In the genomic region with DNA sequence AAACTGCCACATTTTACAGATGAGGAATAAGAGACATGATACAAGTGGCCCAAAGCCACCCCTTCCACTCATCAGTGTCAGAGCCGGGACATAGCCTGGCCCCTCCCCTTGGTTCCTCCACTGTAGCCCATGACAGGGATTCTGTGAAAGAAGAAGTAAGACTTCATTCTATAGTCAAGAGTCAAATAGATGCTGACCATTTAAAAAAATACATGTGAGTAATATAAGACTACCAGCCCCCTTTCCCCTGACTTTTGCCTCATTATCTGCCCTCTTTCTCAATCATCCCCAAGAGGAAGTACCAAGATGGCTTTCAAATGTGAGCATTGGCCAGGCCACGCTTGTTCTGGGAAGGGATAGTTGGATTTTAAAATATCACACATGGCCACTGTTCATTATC, we compare ENCODE assay signal across 18 cellular contexts. TPM values are rescaled to one million over a fixed set of nuclear protein-coding genes. Genes with fewer than 3 reads are reported as not detected.
DNase-seq lines count a peak whose midpoint lies in the region; ATAC-seq and TF ChIP-seq lines count a peak whose summit lies in the region.
"Had no signal": no experiment of that assay in that cellular context is flagged by ENCODE, and none has a peak within 500 bp of the region (broad histone marks: within the 10 kb centered on the region; RNA-seq: fewer than 3 reads in every experiment).

No MANE protein-coding gene starts in this region.

- H3K36me3 Mint-ChIP-seq in stimulated activated naive B cell treated with anti-CD40 and anti-IgM and Interleukin-4, amounts not matched to agents 10 μg/mL and 1 μg/mL and 100 μg/mL, for 72 hours: no peaks in the 10 kb centered on the region
- H3K36me3 Mint-ChIP-seq: activated naive CD4-positive, alpha-beta T cell treated with anti-CD3 and anti-CD28 coated beads, Interleukin-2, amount 50 U/mL, for 24 hours had no signal

- no peaks in the 10 kb centered on the region for H3K36me3 ChIP-seq in right atrium auricular region
- no peaks in the 10 kb centered on the region for H3K36me3 ChIP-seq in OCI-LY3 (replicated peaks; ENCODE audit: low read depth, low read length)
- no peaks in the 10 kb centered on the region for H3K36me3 ChIP-seq in SK-N-SH (replicated peaks in 1 of 2; ENCODE audit: control insufficient read depth in 1 of 2, insufficient read depth in 2 of 2, low read length in 1 of 2)
- no peaks in the 10 kb centered on the region for H3K36me3 ChIP-seq in PC-9 (ENCODE audit: low read depth)
- H3K36me3 ChIP-seq: ascending aorta, esophagus muscularis mucosa, gastrocnemius medialis had no signal

- no peak for TF ChIP-seq EP300 in SK-N-SH (IDR thresholded peaks at IDR 0.05; ENCODE audit: borderline replicate concordance in 1 of 2, low read depth in 1 of 2, low read length in 1 of 2)

- 81% methylated on average over 2 of the region's 2 CpGs for WGBS in SK-N-SH (ENCODE audit: low lambda C conversion rate)

- DNase-seq in Right ventricle myocardium inferior (ENCODE audit: missing footprints) (no peak), right atrium auricular region (ENCODE audit: low spot score) (no peak), left ventricle myocardium superior (no peak), SK-N-SH (no peak), SK-N-DZ (ENCODE audit: low spot score) (no peak), PC-9 (no peak)
- no peak for DNase-seq in stimulated activated naive B cell treated with anti-CD40 and anti-IgM and Interleukin-4, amounts not matched to agents 10 μg/mL and 1 μg/mL and 100 μg/mL, for 72 hours
- DNase-seq: cerebellar nuclear complex; effector CD4-positive, alpha-beta T cell; NCI-H1436 treated with DMSO at 0.1 percent for 48 hours; NCI-H69 had no signal

- POLR2A ChIA-PET in SK-N-SH (lab: Yijun Ruan, JAX): no interaction called here
- POLR2A ChIA-PET in PC-9 (lab: Charles Lee; ENCODE audit: unreplicated experiment): no interaction called here

- no peak overlapping the region for H3K9ac ChIP-seq in OCI-LY3 (ENCODE audit: low read length)
- H3K9ac ChIP-seq in SK-N-SH: no peak overlapping the region

- H3K4me1 ChIP-seq in right atrium auricular region (peaks cover 0 to 6% of the 10 kb centered on the region in 2 donors), OCI-LY3 (ENCODE audit: low read length) (peaks cover 42% of the 10 kb centered on the region), SK-N-SH (ENCODE audit: control insufficient read depth in 1 of 2, insufficient read depth in 2 of 2, low read depth in 1 of 2, low read length in 1 of 2) (no peaks in the 10 kb centered on the region), PC-9 (replicated peaks; ENCODE audit: insufficient read depth) (no peaks in the 10 kb centered on the region)
- H3K4me1 ChIP-seq: ascending aorta, gastrocnemius medialis had no signal

- intact Hi-C loops in Right ventricle myocardium inferior (cut with DNase I): no loop called here
- intact Hi-C loops in left ventricle myocardium superior (cut with micrococcal nuclease): no loop called here
- intact Hi-C loops in PC-9 (cut with micrococcal nuclease; ENCODE audit: unreplicated experiment): no loop called here

- H3K79me2 ChIP-seq in OCI-LY3 (ENCODE audit: low read length): no peaks in the 10 kb centered on the region
- H3K79me2 ChIP-seq in SK-N-SH (ENCODE audit: insufficient read depth): no peaks in the 10 kb centered on the region
- no peaks in the 10 kb centered on the region for H3K79me2 ChIP-seq in PC-9 (ENCODE audit: low read depth)

- no TSS peak for BruUV-seq in PC-9 (replicated peaks; lab: Mats Ljungman, UMichigan)

- H3K9me2 ChIP-seq in SK-N-SH: no peaks in the 10 kb centered on the region
- H3K9me2 ChIP-seq in PC-9 (ENCODE audit: insufficient read depth): no peaks in the 10 kb centered on the region

- peaks cover 24 to 53% of the 10 kb centered on the region in 2 donors for H3K4me1 Mint-ChIP-seq in stimulated activated naive B cell treated with anti-CD40 and anti-IgM and Interleukin-4, amounts not matched to agents 10 μg/mL and 1 μg/mL and 100 μg/mL, for 72 hours

- H2AFZ ChIP-seq in OCI-LY3 (ENCODE audit: low read depth, low read length) (no peak overlapping the region), SK-N-SH (ENCODE audit: low read depth) (no peak overlapping the region), PC-9 (no peak overlapping the region)

- H3K27me3 ChIP-seq in right atrium auricular region: no peaks in the 10 kb centered on the region
- no peaks in the 10 kb centered on the region for H3K27me3 ChIP-seq in OCI-LY3 (ENCODE audit: low read depth, low read length)
- H3K27me3 ChIP-seq in SK-N-SH (ENCODE audit: insufficient read depth): no peaks in the 10 kb centered on the region
- no peaks in the 10 kb centered on the region for H3K27me3 ChIP-seq in PC-9 (ENCODE audit: insufficient read depth, low read depth)
- H3K27me3 ChIP-seq: ascending aorta, esophagus muscularis mucosa, gastrocnemius medialis had no signal

- H3K27ac ChIP-seq in right atrium auricular region: no peak overlapping the region
- peak overlapping the region; percentile 41 for H3K27ac ChIP-seq in OCI-LY3 (ENCODE audit: low read length)
- no peak overlapping the region for H3K27ac ChIP-seq in SK-N-SH (ENCODE audit: low read depth in 2 of 2, low read length in 1 of 2)
- H3K27ac ChIP-seq in PC-9: no peak overlapping the region
- H3K27ac ChIP-seq: ascending aorta, esophagus muscularis mucosa, gastrocnemius medialis, SK-N-MC had no signal

- H3K4me3 ChIP-seq in right atrium auricular region: no peak overlapping the region
- H3K4me3 ChIP-seq in OCI-LY3 (ENCODE audit: low read length): no peak overlapping the region
- no peak overlapping the region for H3K4me3 ChIP-seq in SK-N-SH (ENCODE audit: low read depth in 2 of 2, low read length in 1 of 2)
- no peak overlapping the region for H3K4me3 ChIP-seq in PC-9
- H3K4me3 ChIP-seq: ascending aorta, esophagus muscularis mucosa, gastrocnemius medialis, SK-N-MC had no signal

- H3K9me3 Mint-ChIP-seq in stimulated activated naive B cell treated with anti-CD40 and anti-IgM and Interleukin-4, amounts not matched to agents 10 μg/mL and 1 μg/mL and 100 μg/mL, for 72 hours: no peaks in the 10 kb centered on the region
- H3K9me3 Mint-ChIP-seq: activated naive CD4-positive, alpha-beta T cell treated with anti-CD3 and anti-CD28 coated beads, Interleukin-2, amount 50 U/mL, for 24 hours; activated T-helper 1 cell treated with anti-CD3 and anti-CD28 coated beads, Interleukin-12 subunit alpha, Interleukin-12 subunit beta, Interleukin-2, Interleukin-4 antibody, amounts not matched to agents 30 ng/mL and 10 ng/mL and 1 ng/mL, durations not matched to agents 14 hours and 24 hours and 36 hours had no signal

- TF ChIP-seq CTCF in right atrium auricular region (IDR thresholded peaks at IDR 0.05): no peak
- no peak for TF ChIP-seq CTCF in OCI-LY3 (IDR thresholded peaks at IDR 0.05; ENCODE audit: low read depth, low read length)
- no peak for TF ChIP-seq CTCF in SK-N-SH (IDR thresholded peaks at IDR 0.05)
- no peak for TF ChIP-seq CTCF in PC-9 (conservative IDR thresholded peaks at IDR 0.05)

- no peak overlapping the region for H3K4me3 Mint-ChIP-seq in stimulated activated naive B cell treated with anti-CD40 and anti-IgM and Interleukin-4, amounts not matched to agents 10 μg/mL and 1 μg/mL and 100 μg/mL, for 72 hours
- H3K4me3 Mint-ChIP-seq: activated naive CD4-positive, alpha-beta T cell treated with anti-CD3 and anti-CD28 coated beads, Interleukin-2, amount 50 U/mL, for 24 hours; activated T-helper 1 cell treated with anti-CD3 and anti-CD28 coated beads, Interleukin-12 subunit alpha, Interleukin-12 subunit beta, Interleukin-2, Interleukin-4 antibody, amounts not matched to agents 30 ng/mL and 10 ng/mL and 1 ng/mL, durations not matched to agents 14 hours and 24 hours and 36 hours had no signal

- no peak overlapping the region for H3K27ac Mint-ChIP-seq in stimulated activated naive B cell treated with anti-CD40 and anti-IgM and Interleukin-4, amounts not matched to agents 10 μg/mL and 1 μg/mL and 100 μg/mL, for 72 hours
- H3K27ac Mint-ChIP-seq: activated T-helper 1 cell treated with anti-CD3 and anti-CD28 coated beads, Interleukin-12 subunit alpha, Interleukin-12 subunit beta, Interleukin-2, Interleukin-4 antibody, amounts not matched to agents 30 ng/mL and 10 ng/mL and 1 ng/mL, durations not matched to agents 14 hours and 24 hours and 36 hours had no signal

- H3K4me2 ChIP-seq in OCI-LY3 (ENCODE audit: low read length) (peak overlapping the region; percentile 41), SK-N-SH (no peak overlapping the region), PC-9 (no peak overlapping the region)

- H3K27me3 Mint-ChIP-seq in stimulated activated naive B cell treated with anti-CD40 and anti-IgM and Interleukin-4, amounts not matched to agents 10 μg/mL and 1 μg/mL and 100 μg/mL, for 72 hours: no peaks in the 10 kb centered on the region
- H3K27me3 Mint-ChIP-seq: activated naive CD4-positive, alpha-beta T cell treated with anti-CD3 and anti-CD28 coated beads, Interleukin-2, amount 50 U/mL, for 24 hours had no signal

- peak; percentile 70 for ATAC-seq in Right ventricle myocardium inferior
- ATAC-seq in left ventricle myocardium superior: peak; percentile 82
- peak; percentile 93 to 94 for ATAC-seq in stimulated activated naive B cell treated with anti-CD40 and anti-IgM and Interleukin-4, amounts not matched to agents 10 μg/mL and 1 μg/mL and 100 μg/mL, for 72 hours (replicated peaks)

- TF ChIP-seq RAD21 in SK-N-SH (IDR thresholded peaks at IDR 0.05; ENCODE audit: low read length): no peak

- H3K9me3 ChIP-seq in right atrium auricular region (no peaks in the 10 kb centered on the region), OCI-LY3 (ENCODE audit: insufficient read depth, low read length) (no peaks in the 10 kb centered on the region), SK-N-SH (no peaks in the 10 kb centered on the region), PC-9 (ENCODE audit: insufficient read depth, low read depth) (no peaks in the 10 kb centered on the region)
- H3K9me3 ChIP-seq: ascending aorta, esophagus muscularis mucosa, gastrocnemius medialis had no signal

- H4K20me1 ChIP-seq in OCI-LY3 (ENCODE audit: insufficient read depth, low read length): no peaks in the 10 kb centered on the region
- H4K20me1 ChIP-seq in SK-N-SH (ENCODE audit: insufficient read depth): no peaks in the 10 kb centered on the region
- H4K20me1 ChIP-seq in PC-9 (ENCODE audit: insufficient read depth): no peaks in the 10 kb centered on the region

- H3F3A ChIP-seq in SK-N-SH (replicated peaks; ENCODE audit: insufficient read depth) (no peaks in the 10 kb centered on the region), PC-9 (ENCODE audit: insufficient read depth, low read depth) (no peaks in the 10 kb centered on the region)

- CTCF ChIA-PET in SK-N-SH (lab: Yijun Ruan, JAX) (no interaction called here), PC-9 (lab: Charles Lee) (no interaction called here)

TF ChIP-seq in SK-N-SH, 30 proteins besides CTCF, POLR2A, EP300 and RAD21 (continues in another document):
- no peak for TF ChIP-seq TAF1 (IDR thresholded peaks at IDR 0.05; ENCODE audit: borderline replicate concordance, low read depth, low read length)

RNA-seq across cellular contexts. Expression of a gene that starts 57.8 kb away (rescaled TPM):
- total RNA-seq in Right ventricle myocardium inferior: 57.4 TPM
- 10 to 100 TPM; 51.8 to 58.5 TPM for total RNA-seq in right atrium auricular region
- 57.6 TPM for total RNA-seq in left ventricle myocardium superior
- polyA plus RNA-seq in SK-N-SH (2012; rRNA removed): 24.4 and 29.5 TPM in 2 replicates
- polyA plus RNA-seq in SK-N-SH (2012; cell fraction: cytosol; rRNA removed): 33.1 and 35.7 TPM in 2 replicates
- 10.1 and 20.2 TPM in 2 replicates for polyA plus RNA-seq in SK-N-SH (2012; cell fraction: nucleus; rRNA removed)
- 19.3 and 22.9 TPM in 2 replicates for polyA plus RNA-seq in SK-N-DZ (2014; cell fraction: cytosol; rRNA removed)
- polyA plus RNA-seq in SK-N-DZ (2014; cell fraction: nucleus; rRNA removed): 10.7 and 16.1 TPM in 2 replicates
- 33.3 and 45.8 TPM in 2 replicates for total RNA-seq in PC-9 (2021)
